1 cellular context compared by ENCODE assay signal in the genomic region with DNA sequence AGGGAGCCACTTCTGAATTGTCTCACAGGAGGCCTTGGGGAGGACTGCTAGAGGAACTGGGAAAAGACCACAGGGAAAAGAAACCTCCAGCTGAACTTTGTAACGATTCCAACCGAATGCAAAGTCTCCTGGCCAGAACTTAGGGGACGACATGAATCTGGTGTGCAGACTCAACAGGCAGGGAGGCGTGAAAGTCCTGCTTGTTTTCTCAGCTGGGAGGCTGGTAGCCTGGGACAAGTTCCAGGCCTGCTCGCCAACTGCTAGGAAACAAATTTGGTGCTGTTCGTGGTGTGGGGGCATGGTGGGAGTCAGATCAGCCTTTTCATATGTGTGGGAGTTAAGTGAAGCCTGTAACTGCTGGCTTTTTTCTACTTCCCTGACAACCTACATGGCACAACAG.
TF ChIP-seq lines count a peak whose summit lies in the region.

No MANE protein-coding gene starts in this region.

TF ChIP-seq in GM23338, 12 proteins besides CTCF, POLR2A, EP300 and RAD21 (continued from another document):
- TF ChIP-seq, protein P1, sequence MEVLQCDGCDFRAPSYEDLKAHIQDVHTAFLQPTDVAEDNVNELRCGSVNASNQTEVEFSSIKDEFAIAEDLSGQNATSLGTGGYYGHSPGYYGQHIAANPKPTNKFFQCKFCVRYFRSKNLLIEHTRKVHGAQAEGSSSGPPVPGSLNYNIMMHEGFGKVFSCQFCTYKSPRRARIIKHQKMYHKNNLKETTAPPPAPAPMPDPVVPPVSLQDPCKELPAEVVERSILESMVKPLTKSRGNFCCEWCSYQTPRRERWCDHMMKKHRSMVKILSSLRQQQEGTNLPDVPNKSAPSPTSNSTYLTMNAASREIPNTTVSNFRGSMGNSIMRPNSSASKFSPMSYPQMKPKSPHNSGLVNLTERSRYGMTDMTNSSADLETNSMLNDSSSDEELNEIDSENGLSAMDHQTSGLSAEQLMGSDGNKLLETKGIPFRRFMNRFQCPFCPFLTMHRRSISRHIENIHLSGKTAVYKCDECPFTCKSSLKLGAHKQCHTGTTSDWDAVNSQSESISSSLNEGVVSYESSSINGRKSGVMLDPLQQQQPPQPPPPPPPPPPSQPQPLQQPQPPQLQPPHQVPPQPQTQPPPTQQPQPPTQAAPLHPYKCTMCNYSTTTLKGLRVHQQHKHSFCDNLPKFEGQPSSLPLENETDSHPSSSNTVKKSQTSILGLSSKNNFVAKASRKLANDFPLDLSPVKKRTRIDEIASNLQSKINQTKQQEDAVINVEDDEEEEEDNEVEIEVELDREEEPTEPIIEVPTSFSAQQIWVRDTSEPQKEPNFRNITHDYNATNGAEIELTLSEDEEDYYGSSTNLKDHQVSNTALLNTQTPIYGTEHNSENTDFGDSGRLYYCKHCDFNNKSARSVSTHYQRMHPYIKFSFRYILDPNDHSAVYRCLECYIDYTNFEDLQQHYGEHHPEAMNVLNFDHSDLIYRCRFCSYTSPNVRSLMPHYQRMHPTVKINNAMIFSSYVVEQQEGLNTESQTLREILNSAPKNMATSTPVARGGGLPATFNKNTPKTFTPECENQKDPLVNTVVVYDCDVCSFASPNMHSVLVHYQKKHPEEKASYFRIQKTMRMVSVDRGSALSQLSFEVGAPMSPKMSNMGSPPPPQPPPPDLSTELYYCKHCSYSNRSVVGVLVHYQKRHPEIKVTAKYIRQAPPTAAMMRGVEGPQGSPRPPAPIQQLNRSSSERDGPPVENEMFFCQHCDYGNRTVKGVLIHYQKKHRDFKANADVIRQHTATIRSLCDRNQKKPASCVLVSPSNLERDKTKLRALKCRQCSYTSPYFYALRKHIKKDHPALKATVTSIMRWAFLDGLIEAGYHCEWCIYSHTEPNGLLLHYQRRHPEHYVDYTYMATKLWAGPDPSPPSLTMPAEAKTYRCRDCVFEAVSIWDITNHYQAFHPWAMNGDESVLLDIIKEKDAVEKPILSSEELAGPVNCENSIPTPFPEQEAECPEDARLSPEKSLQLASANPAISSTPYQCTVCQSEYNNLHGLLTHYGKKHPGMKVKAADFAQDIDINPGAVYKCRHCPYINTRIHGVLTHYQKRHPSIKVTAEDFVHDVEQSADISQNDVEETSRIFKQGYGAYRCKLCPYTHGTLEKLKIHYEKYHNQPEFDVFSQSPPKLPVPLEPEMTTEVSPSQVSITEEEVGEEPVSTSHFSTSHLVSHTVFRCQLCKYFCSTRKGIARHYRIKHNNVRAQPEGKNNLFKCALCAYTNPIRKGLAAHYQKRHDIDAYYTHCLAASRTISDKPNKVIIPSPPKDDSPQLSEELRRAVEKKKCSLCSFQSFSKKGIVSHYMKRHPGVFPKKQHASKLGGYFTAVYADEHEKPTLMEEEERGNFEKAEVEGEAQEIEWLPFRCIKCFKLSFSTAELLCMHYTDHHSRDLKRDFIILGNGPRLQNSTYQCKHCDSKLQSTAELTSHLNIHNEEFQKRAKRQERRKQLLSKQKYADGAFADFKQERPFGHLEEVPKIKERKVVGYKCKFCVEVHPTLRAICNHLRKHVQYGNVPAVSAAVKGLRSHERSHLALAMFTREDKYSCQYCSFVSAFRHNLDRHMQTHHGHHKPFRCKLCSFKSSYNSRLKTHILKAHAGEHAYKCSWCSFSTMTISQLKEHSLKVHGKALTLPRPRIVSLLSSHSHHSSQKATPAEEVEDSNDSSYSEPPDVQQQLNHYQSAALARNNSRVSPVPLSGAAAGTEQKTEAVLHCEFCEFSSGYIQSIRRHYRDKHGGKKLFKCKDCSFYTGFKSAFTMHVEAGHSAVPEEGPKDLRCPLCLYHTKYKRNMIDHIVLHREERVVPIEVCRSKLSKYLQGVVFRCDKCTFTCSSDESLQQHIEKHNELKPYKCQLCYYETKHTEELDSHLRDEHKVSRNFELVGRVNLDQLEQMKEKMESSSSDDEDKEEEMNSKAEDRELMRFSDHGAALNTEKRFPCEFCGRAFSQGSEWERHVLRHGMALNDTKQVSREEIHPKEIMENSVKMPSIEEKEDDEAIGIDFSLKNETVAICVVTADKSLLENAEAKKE (CRISPR knock-in tag; IDR thresholded peaks at IDR 0.05): no peak
- TF ChIP-seq JUNB (IDR thresholded peaks at IDR 0.05; ENCODE audit: unreplicated experiment) (no peak), CREB1 (CRISPR knock-in tag; IDR thresholded peaks at IDR 0.05; ENCODE audit: low read depth) (no peak), EZH2phosphoT487 (IDR thresholded peaks at IDR 0.05; ENCODE audit: unreplicated experiment) (no peak), POLR2AphosphoS5 (IDR thresholded peaks at IDR 0.05; ENCODE audit: low read depth) (no peak), NANOG (IDR thresholded peaks at IDR 0.05; ENCODE audit: borderline replicate concordance) (no peak), EZH2 (IDR thresholded peaks at IDR 0.05; ENCODE audit: low read depth, unreplicated experiment) (no peak), ZNF114 (CRISPR knock-in tag; IDR thresholded peaks at IDR 0.05) (no peak)
- TF ChIP-seq, protein P2, sequence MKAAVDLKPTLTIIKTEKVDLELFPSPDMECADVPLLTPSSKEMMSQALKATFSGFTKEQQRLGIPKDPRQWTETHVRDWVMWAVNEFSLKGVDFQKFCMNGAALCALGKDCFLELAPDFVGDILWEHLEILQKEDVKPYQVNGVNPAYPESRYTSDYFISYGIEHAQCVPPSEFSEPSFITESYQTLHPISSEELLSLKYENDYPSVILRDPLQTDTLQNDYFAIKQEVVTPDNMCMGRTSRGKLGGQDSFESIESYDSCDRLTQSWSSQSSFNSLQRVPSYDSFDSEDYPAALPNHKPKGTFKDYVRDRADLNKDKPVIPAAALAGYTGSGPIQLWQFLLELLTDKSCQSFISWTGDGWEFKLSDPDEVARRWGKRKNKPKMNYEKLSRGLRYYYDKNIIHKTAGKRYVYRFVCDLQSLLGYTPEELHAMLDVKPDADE (IDR thresholded peaks at IDR 0.05): no peak
TF ChIP-seq in GM23338: peak in this region for 0.
